In genomic region chr1:116740296-116740695, GRCh38 we compare ENCODE assay signal across 19 cellular contexts. TPM values are rescaled to one million over a fixed set of nuclear protein-coding genes. Genes with fewer than 3 reads are reported as not detected.
DNase-seq lines count a peak whose midpoint lies in the region; ATAC-seq and TF ChIP-seq lines count a peak whose summit lies in the region.
"Had no signal": no experiment of that assay in that cellular context is flagged by ENCODE, and none has a peak within 500 bp of the region (broad histone marks: within the 10 kb centered on the region; RNA-seq: fewer than 3 reads in every experiment).

No MANE protein-coding gene starts in this region.

- TF ChIP-seq CTCF in activated CD8-positive, alpha-beta T cell treated with anti-CD3 and anti-CD28 coated beads for 36 hours (IDR thresholded peaks at IDR 0.05), result no peak
- TF ChIP-seq CTCF in Calu3 (IDR thresholded peaks at IDR 0.05; ENCODE audit: unreplicated experiment), result no peak

- peak overlapping the region; percentile 99 for H3K27ac ChIP-seq in effector memory CD4-positive, alpha-beta T cell (ENCODE audit: insufficient read depth, low read length, poor library complexity, severe bottlenecking)
- H3K27ac ChIP-seq: prostate gland had no signal

- intact Hi-C loops in activated CD8-positive, alpha-beta T cell treated with anti-CD3 and anti-CD28 coated beads for 36 hours (cut with micrococcal nuclease), result no loop called here
- intact Hi-C loops in Calu3 (cut with micrococcal nuclease; ENCODE audit: unreplicated experiment), result no loop called here

- H3K4me3 Mint-ChIP-seq in activated naive CD4-positive, alpha-beta T cell treated with anti-CD3 and anti-CD28 coated beads, Interleukin-2, amount 50 U/mL, for 24 hours, result peak overlapping the region; percentile 76
- peak overlapping the region; percentile 76 for H3K4me3 Mint-ChIP-seq in activated CD8-positive, alpha-beta T cell treated with anti-CD3 and anti-CD28 coated beads for 36 hours
- H3K4me3 Mint-ChIP-seq in Calu3 (ENCODE audit: low read depth, unreplicated experiment), result no peak overlapping the region

- H3K27me3 ChIP-seq in effector memory CD4-positive, alpha-beta T cell (replicated peaks; ENCODE audit: control insufficient read depth, insufficient read depth, low read length, poor library complexity, severe bottlenecking), result no peaks in the 10 kb centered on the region
- H3K27me3 ChIP-seq: transverse colon had no signal

- POLR2A ChIA-PET in activated CD8-positive, alpha-beta T cell treated with anti-CD3 and anti-CD28 coated beads for 36 hours (lab: Charles Lee), result interaction anchor here (0.6 to 23.7 kb wide), 4 partner anchors 11 to 166 kb away, joined by 3 to 850 read pairs (median 134); partner anchors contain the start of gene CD2

- peaks cover 59% of the 10 kb centered on the region for H3K4me1 Mint-ChIP-seq in activated naive CD4-positive, alpha-beta T cell treated with anti-CD3 and anti-CD28 coated beads, Interleukin-2, amount 50 U/mL, for 24 hours
- peaks cover 61% of the 10 kb centered on the region for H3K4me1 Mint-ChIP-seq in activated CD8-positive, alpha-beta T cell treated with anti-CD3 and anti-CD28 coated beads for 36 hours (ENCODE audit: low read depth)
- H3K4me1 Mint-ChIP-seq in Calu3 (ENCODE audit: low read depth, unreplicated experiment), result no peaks in the 10 kb centered on the region

- CTCF ChIA-PET in activated CD8-positive, alpha-beta T cell treated with anti-CD3 and anti-CD28 coated beads for 36 hours (lab: Charles Lee), result interaction anchor here (0.6 to 7.0 kb wide), 7 partner anchors 9 to 90 kb away, joined by 3 to 102 read pairs (median 12); partner anchors contain the start of gene CD2
- CTCF ChIA-PET in Calu3 (lab: Charles Lee), result interaction anchor here (0.6 kb wide), 1 partner anchor 187 kb away, joined by 6 read pairs; no protein-coding TSS in a partner anchor

- H3K9me3 ChIP-seq in effector memory CD4-positive, alpha-beta T cell (ENCODE audit: control insufficient read depth, low read length), result peaks cover 17% of the 10 kb centered on the region

- BruUV-seq in Calu3 (replicated peaks; lab: Mats Ljungman, UMichigan), result no TSS peak

- no peak overlapping the region for H3K4me3 ChIP-seq in effector memory CD4-positive, alpha-beta T cell (ENCODE audit: insufficient read depth, low read depth, low read length, poor library complexity, severe bottlenecking)
- H3K4me3 ChIP-seq: prostate gland, transverse colon had no signal

- no peak for ATAC-seq in activated CD8-positive, alpha-beta T cell treated with anti-CD3 and anti-CD28 coated beads for 36 hours

- no peaks in the 10 kb centered on the region for H3K36me3 ChIP-seq in effector memory CD4-positive, alpha-beta T cell (ENCODE audit: control insufficient read depth, insufficient read depth, low read length)
- H3K36me3 ChIP-seq: prostate gland, transverse colon had no signal

- H3K36me3 Mint-ChIP-seq in activated naive CD4-positive, alpha-beta T cell treated with anti-CD3 and anti-CD28 coated beads, Interleukin-2, amount 50 U/mL, for 24 hours, result peaks cover 28% of the 10 kb centered on the region
- peaks cover 38% of the 10 kb centered on the region for H3K36me3 Mint-ChIP-seq in activated CD8-positive, alpha-beta T cell treated with anti-CD3 and anti-CD28 coated beads for 36 hours (ENCODE audit: low read depth)
- H3K36me3 Mint-ChIP-seq in Calu3 (ENCODE audit: insufficient read depth, unreplicated experiment), result no peaks in the 10 kb centered on the region

- DNase-seq in activated naive CD4-positive, alpha-beta T cell treated with Interleukin-2 at 50 U/mL for 16 hours, result no peak
- DNase-seq in activated CD8-positive, alpha-beta T cell treated with anti-CD3 and anti-CD28 coated beads for 36 hours, result no peak
- no peak for DNase-seq in effector memory CD4-positive, alpha-beta T cell
- DNase-seq in ureter (ENCODE audit: low spot score) (peak; percentile 20), NCI-H146 (lab: John Stamatoyannopoulos, UW) (no peak), Calu3 (no peak), T1000 (lab: John Stamatoyannopoulos, UW) (no peak)
- DNase-seq: activated effector memory CD4-positive, alpha-beta T cell treated with Interleukin-2 at 50 U/mL for 16 hours; Karpas-422; NCI-H1048; NCI-H2029; NCI-H226; NCI-H82; stimulated activated naive CD4-positive, alpha-beta T cell treated with Interleukin-2 at 50 U/mL for 16 hours; transverse colon had no signal

- H3K4me1 ChIP-seq in effector memory CD4-positive, alpha-beta T cell (ENCODE audit: control insufficient read depth, insufficient read depth, low read length, poor library complexity, severe bottlenecking), result peaks cover 38% of the 10 kb centered on the region
- H3K4me1 ChIP-seq: prostate gland had no signal

- peak overlapping the region; percentile 99 for H3K27ac Mint-ChIP-seq in activated naive CD4-positive, alpha-beta T cell treated with anti-CD3 and anti-CD28 coated beads, Interleukin-2, amount 50 U/mL, for 24 hours
- H3K27ac Mint-ChIP-seq in activated CD8-positive, alpha-beta T cell treated with anti-CD3 and anti-CD28 coated beads for 36 hours, result peak overlapping the region; percentile 100
- H3K27ac Mint-ChIP-seq in Calu3 (ENCODE audit: unreplicated experiment), result no peak overlapping the region

- H3K9me3 Mint-ChIP-seq in activated naive CD4-positive, alpha-beta T cell treated with anti-CD3 and anti-CD28 coated beads, Interleukin-2, amount 50 U/mL, for 24 hours, result peaks cover 10% of the 10 kb centered on the region
- H3K9me3 Mint-ChIP-seq in activated CD8-positive, alpha-beta T cell treated with anti-CD3 and anti-CD28 coated beads for 36 hours, result peaks cover 36% of the 10 kb centered on the region
- peaks cover 4% of the 10 kb centered on the region for H3K9me3 Mint-ChIP-seq in Calu3 (ENCODE audit: low read depth, unreplicated experiment)

- H3K27me3 Mint-ChIP-seq in activated naive CD4-positive, alpha-beta T cell treated with anti-CD3 and anti-CD28 coated beads, Interleukin-2, amount 50 U/mL, for 24 hours, result no peaks in the 10 kb centered on the region
- H3K27me3 Mint-ChIP-seq in activated CD8-positive, alpha-beta T cell treated with anti-CD3 and anti-CD28 coated beads for 36 hours, result no peaks in the 10 kb centered on the region
- peaks cover 12% of the 10 kb centered on the region for H3K27me3 Mint-ChIP-seq in Calu3 (ENCODE audit: unreplicated experiment)

RNA-seq across cellular contexts. Expression of gene CD2, which starts 13.9 kb away (rescaled TPM):
- 100 to 1,000 TPM; 217 to 220 TPM for total RNA-seq in activated CD8-positive, alpha-beta T cell treated with anti-CD3 and anti-CD28 coated beads for 36 hours
- total RNA-seq in ureter (7.1 TPM), Calu3 (2022) (not detected in 2 replicates)
- total RNA-seq: glomerular endothelial cell, OCI-LY7 had no signal

Comparison
In these comparisons a context has a peak if more than half of its experiments do, and no peak if none do; other contexts are left out.
1. RNA of gene CD2, which starts 13.9 kb away (total RNA-seq): 217 to 220 TPM in activated CD8-positive, alpha-beta T cell treated with anti-CD3 and anti-CD28 coated beads for 36 hours; 7.1 TPM in ureter (single experiment) and not detected in Calu3; every median in the first group is over 10 times any median in the second.